ENCODE assay signal across 19 cellular contexts in the genomic region with DNA sequence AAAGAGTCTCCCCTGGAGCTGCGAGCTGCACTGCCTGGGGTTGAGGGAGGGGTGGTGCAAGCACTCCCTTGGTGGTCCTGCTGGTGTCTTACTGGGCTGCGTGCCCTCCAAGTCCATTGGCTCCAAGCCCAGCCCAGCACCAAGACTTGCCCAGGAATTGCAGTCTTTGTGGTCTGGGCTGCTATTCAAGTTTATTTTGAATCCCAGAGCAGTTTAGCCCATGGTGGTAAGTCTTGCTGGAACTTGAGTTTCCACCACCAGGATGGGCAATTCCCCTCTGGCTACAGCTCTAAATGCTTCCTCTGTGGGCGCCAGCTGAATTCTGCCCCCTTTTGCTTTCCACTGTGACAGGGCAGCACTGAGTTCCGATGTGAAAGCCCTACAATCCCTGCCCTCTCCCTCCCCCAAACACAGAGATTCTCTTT. TPM values are rescaled to one million over a fixed set of nuclear protein-coding genes. Genes with fewer than 3 reads are reported as not detected.
A peak's percentile ranks its signal among the peaks of the same experiment; 100 is the strongest.
DNase-seq lines count a peak whose midpoint lies in the region; ATAC-seq and TF ChIP-seq lines count a peak whose summit lies in the region.
"Had no signal": no experiment of that assay in that cellular context is flagged by ENCODE, and none has a peak within 500 bp of the region (broad histone marks: within the 10 kb centered on the region; RNA-seq: fewer than 3 reads in every experiment).

No MANE protein-coding gene starts in this region.

- H3F3A ChIP-seq in MM.1S (ENCODE audit: insufficient read depth, low read length): no peaks in the 10 kb centered on the region

- peak overlapping the region; percentile 60 for H3K18ac ChIP-seq in H9 (ENCODE audit: insufficient read length, low read depth, low read length)

- no peaks in the 10 kb centered on the region for H3K36me3 ChIP-seq in MM.1S (replicated peaks; ENCODE audit: insufficient read depth, low read length)

- no peak overlapping the region for H2BK20ac ChIP-seq in H9 (ENCODE audit: low read depth, low read length, poor library complexity, severe bottlenecking)

- no peak for DNase-seq in H9
- DNase-seq in amniotic epithelial cell (ENCODE audit: low read depth): peak; percentile 65
- DNase-seq in fibroblast of the conjunctiva (ENCODE audit: low read depth): peak; percentile 72
- DNase-seq in skeletal muscle cell (ENCODE audit: low read depth): peak; percentile 29
- DNase-seq in SW480 (ENCODE audit: low spot score): no peak
- DNase-seq in MM.1S: no peak
- DNase-seq: activated CD4-positive, alpha-beta T cell treated with anti-CD3 and anti-CD28 coated beads for 48 hours; activated T-cell treated with anti-CD3 and anti-CD28 coated beads, Interleukin-2, amount 50 U/mL, for 4 hours; amniotic stem cell; COR-L47; effector CD8-positive, alpha-beta T cell; heart left ventricle; MV-4-11; NCI-H2227 treated with DMSO at 0.1 percent for 48 hours; T-helper 2 cell had no signal

- H3K27me3 Mint-ChIP-seq in H9 (ENCODE audit: low read depth): no peaks in the 10 kb centered on the region

- peak overlapping the region in 1 of 3 experiments; percentile 1; a peak in 2 of 7 replicates for H3K27ac Mint-ChIP-seq in H9
- H3K27ac Mint-ChIP-seq: nephron had no signal

- H3K4me2 ChIP-seq in H9 (ENCODE audit: insufficient read depth, insufficient read length, low read length) (no peak overlapping the region), MM.1S (ENCODE audit: low read depth, low read length) (no peak overlapping the region)

- H3K36me3 Mint-ChIP-seq in H9 (ENCODE audit: insufficient read depth in 1 of 3, low read depth in 3 of 3): peaks cover 21 to 34% (median 21%) of the 10 kb centered on the region in 3 experiments

- H3K9me3 Mint-ChIP-seq in H9: peaks cover 23% of the 10 kb centered on the region in 2 experiments; a peak in 4 of 5 replicates

- H3K56ac ChIP-seq in H9 (ENCODE audit: insufficient read length, low read depth, low read length): no peak overlapping the region

- H3K4ac ChIP-seq in H9 (ENCODE audit: low read depth, low read length): no peak overlapping the region

- no peak overlapping the region for H2AK5ac ChIP-seq in H9 (ENCODE audit: insufficient read length, low read length)

- no peak overlapping the region; a peak in 1 of 5 replicates for H3K4me3 Mint-ChIP-seq in H9
- H3K4me3 Mint-ChIP-seq: activated T-cell treated with anti-CD3 and anti-CD28 coated beads, Interleukin-2, amount 50 U/mL, for 4 hours; nephron had no signal

- H2AFZ ChIP-seq in H9 (ENCODE audit: low read length) (no peak overlapping the region), MM.1S (ENCODE audit: low read length) (no peak overlapping the region)

- no peak for TF ChIP-seq CTCF in H9 (conservative IDR thresholded peaks at IDR 0.05)
- no peak for TF ChIP-seq CTCF in MM.1S (IDR thresholded peaks at IDR 0.05; ENCODE audit: low read length)

- H3K79me1 ChIP-seq in H9 (ENCODE audit: insufficient read depth, low read depth, low read length, poor library complexity, severe bottlenecking): no peaks in the 10 kb centered on the region

- no peak overlapping the region for H2BK120ac ChIP-seq in H9 (ENCODE audit: low read depth, low read length, poor library complexity, severe bottlenecking)

- no peak overlapping the region for H3K4me3 ChIP-seq in skeletal muscle cell (ENCODE audit: low read depth, low read length)
- no peak overlapping the region for H3K4me3 ChIP-seq in MM.1S (ENCODE audit: low read length)
- H3K4me3 ChIP-seq: heart left ventricle, skin epidermis had no signal

- H3K27me3 ChIP-seq in H9 (ENCODE audit: insufficient read depth, low read length) (no peaks in the 10 kb centered on the region), MM.1S (replicated peaks; ENCODE audit: insufficient read depth, low read length) (no peaks in the 10 kb centered on the region)
- H3K27me3 ChIP-seq: heart left ventricle had no signal

- H4K91ac ChIP-seq in H9 (ENCODE audit: insufficient read length, low read depth, low read length): no peak overlapping the region

- H4K5ac ChIP-seq in H9 (ENCODE audit: insufficient read length, low read depth, low read length): no peak overlapping the region

- H2BK15ac ChIP-seq in H9 (ENCODE audit: low read depth, low read length): no peak overlapping the region; the same call in 1 of the 2 replicates

- H3K9me2 ChIP-seq in MM.1S (replicated peaks; ENCODE audit: insufficient read depth, low read length): no peaks in the 10 kb centered on the region

- no peaks in the 10 kb centered on the region for H3K9me3 ChIP-seq in H9 (ENCODE audit: control insufficient read depth, low read depth, low read length)
- H3K9me3 ChIP-seq in MM.1S (replicated peaks; ENCODE audit: insufficient read depth, low read length): no peaks in the 10 kb centered on the region

- WGBS in H9 (ENCODE audit: extremely low coverage, insufficient read length, low lambda C conversion rate): no CpG with 5 or more reads among the region's 4 CpGs

- no peaks in the 10 kb centered on the region for H3K23me2 ChIP-seq in H9 (ENCODE audit: insufficient read length, low read depth, low read length, poor library complexity, severe bottlenecking)

- H4K8ac ChIP-seq in H9 (replicated peaks; ENCODE audit: insufficient read length, low read depth, low read length): no peak overlapping the region

- H3K79me2 ChIP-seq in H9 (ENCODE audit: insufficient read depth, low read length): peaks cover 2% of the 10 kb centered on the region; the same call in 1 of the 2 replicates
- H3K79me2 ChIP-seq in MM.1S (ENCODE audit: low read length): no peaks in the 10 kb centered on the region

- H3K9ac ChIP-seq in H9 (ENCODE audit: extremely low read depth, insufficient read length, low read length): no peak overlapping the region
- no peak overlapping the region for H3K9ac ChIP-seq in MM.1S (ENCODE audit: low read length)

- no peak overlapping the region for H3K23ac ChIP-seq in H9 (ENCODE audit: insufficient read length, low read depth, low read length)

- H4K20me1 ChIP-seq in H9 (ENCODE audit: control insufficient read depth, insufficient read depth, insufficient read length): no peaks in the 10 kb centered on the region
- no peaks in the 10 kb centered on the region for H4K20me1 ChIP-seq in MM.1S (ENCODE audit: insufficient read depth, low read length)

- H3K14ac ChIP-seq in H9 (ENCODE audit: insufficient read depth, low read length): no peak overlapping the region

- H3K4me1 Mint-ChIP-seq in H9: peaks cover 35 to 44% of the 10 kb centered on the region in 2 experiments

- H2BK12ac ChIP-seq in H9 (ENCODE audit: insufficient read length, low read depth, low read length): no peak overlapping the region

- H3K27ac ChIP-seq in H9 (ENCODE audit: insufficient read length, low read depth, low read length) (no peak overlapping the region), MM.1S (ENCODE audit: low read length) (no peak overlapping the region)
- H3K27ac ChIP-seq: heart left ventricle had no signal

- no peak overlapping the region for H3T11ph ChIP-seq in H9 (ENCODE audit: low read length)

- no peak for ATAC-seq in GM21737 (IDR thresholded peaks at IDR 0.05; ENCODE audit: unreplicated experiment)
- ATAC-seq: activated T-cell treated with anti-CD3 and anti-CD28 coated beads, Interleukin-2, amount 50 U/mL, for 4 hours; heart left ventricle; left lobe of liver had no signal

- no peak overlapping the region for H2BK5ac ChIP-seq in H9 (ENCODE audit: insufficient read length, low read length)

- H3K4me1 ChIP-seq in H9 (ENCODE audit: insufficient read depth, low read length): peaks cover 6% of the 10 kb centered on the region; the same call in 1 of the 2 replicates
- no peaks in the 10 kb centered on the region for H3K4me1 ChIP-seq in MM.1S (ENCODE audit: low read length)

RNA-seq across cellular contexts. Expression of gene GALNT11, which starts 25.1 kb away (rescaled TPM):
- 21.0 and 24.1 TPM in 2 replicates for total RNA-seq in H9 (2021)

Comparison
In these comparisons a context has a peak if more than half of its experiments do, and no peak if none do; other contexts are left out.
1. DNase-seq: peak in amniotic epithelial cell (single experiment), fibroblast of the conjunctiva (single experiment) and skeletal muscle cell (single experiment); none in H9 (single experiment), SW480 (single experiment) and MM.1S (single experiment).